ENCODE assay signal across 9 cellular contexts in the genomic region with DNA sequence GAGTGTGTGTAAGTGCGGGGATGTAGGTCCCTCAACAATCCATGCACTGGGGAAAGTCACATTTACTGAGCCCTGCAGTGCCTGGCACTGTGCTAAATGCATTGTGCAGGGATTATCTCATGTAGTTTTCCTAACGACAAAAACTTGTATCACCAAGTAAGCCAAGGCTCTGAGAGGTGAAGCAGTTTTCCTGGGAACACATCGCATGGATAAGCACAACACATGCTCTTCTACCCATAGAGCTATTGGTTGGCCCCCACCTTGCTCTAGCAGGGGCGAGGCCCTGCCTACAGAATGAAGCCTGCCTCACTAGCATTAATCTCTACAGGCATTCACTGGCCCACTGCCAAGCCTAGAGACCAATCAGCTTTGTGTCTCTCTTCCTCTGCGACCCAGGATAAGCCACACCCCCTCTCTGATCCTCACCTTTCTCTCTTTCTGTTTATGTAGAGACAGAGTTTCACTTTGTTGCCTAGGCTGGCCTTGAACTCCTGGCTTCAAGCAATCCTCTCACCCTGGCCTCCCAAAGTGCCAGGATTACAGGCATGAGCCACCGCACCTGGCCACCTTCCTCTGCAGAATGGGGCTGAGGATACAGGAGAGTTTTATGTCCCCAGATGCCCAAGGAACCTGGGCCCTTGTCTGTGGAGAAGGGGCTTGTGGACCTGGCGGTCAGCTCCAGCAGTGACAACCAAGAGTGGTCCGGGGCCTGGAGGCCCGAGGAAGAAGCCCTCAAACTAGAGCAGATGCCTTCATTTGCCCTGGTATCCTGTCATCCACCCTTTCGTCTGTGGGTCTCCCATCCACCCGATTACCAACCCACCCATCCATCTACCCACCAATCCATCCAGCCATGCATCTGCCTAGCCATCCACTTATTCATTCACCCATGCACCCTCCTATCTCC. TPM values are rescaled to one million over a fixed set of nuclear protein-coding genes. Genes with fewer than 3 reads are reported as not detected.
A peak's percentile ranks its signal among the peaks of the same experiment; 100 is the strongest.
DNase-seq lines count a peak whose midpoint lies in the region; ATAC-seq, FAIRE-seq and TF ChIP-seq lines count a peak whose summit lies in the region.
"Had no signal": no experiment of that assay in that cellular context is flagged by ENCODE, and none has a peak within 500 bp of the region (broad histone marks: within the 10 kb centered on the region; RNA-seq: fewer than 3 reads in every experiment).

No MANE protein-coding gene starts in this region.

- no peak overlapping the region for H2BK120ac ChIP-seq in mesendoderm (ENCODE audit: low read depth, low read length)

- H2BK15ac ChIP-seq in mesendoderm (replicated peaks; ENCODE audit: low read depth) = no peak overlapping the region

- peak; percentile 16 to 54 (median 25) for DNase-seq in CD4-positive, alpha-beta T cell
- DNase-seq in activated naive CD4-positive, alpha-beta T cell treated with anti-CD3 and anti-CD28 coated beads, Interleukin-2, amount 50 U/mL, for 72 hours (ENCODE audit: low spot score in 2 of 2) = peak in 1 of 2 donors; percentile 54
- DNase-seq in mesendoderm (peak; percentile 55), DMS79 (lab: John Stamatoyannopoulos, UW) (no peak), GM19239 (ENCODE audit: insufficient read length, low spot score) (no peak), suprapubic skin (ENCODE audit: low spot score in 2 of 2) (no peak)

- no peak overlapping the region for H2BK5ac ChIP-seq in mesendoderm (ENCODE audit: low read length)

- intact Hi-C loops in CD4-positive, alpha-beta T cell (cut with DNase I, micrococcal nuclease) = no loop called here

- no peaks in the 10 kb centered on the region for H3K9me3 Mint-ChIP-seq in CD4-positive, alpha-beta T cell
- no peaks in the 10 kb centered on the region for H3K9me3 Mint-ChIP-seq in activated naive CD4-positive, alpha-beta T cell treated with anti-CD3 and anti-CD28 coated beads, Interleukin-2, amount 50 U/mL, for 72 hours

- no peak for TF ChIP-seq EP300 in suprapubic skin (IDR thresholded peaks at IDR 0.05)

- no peak overlapping the region for H3K27ac ChIP-seq in CD4-positive, alpha-beta T cell (ENCODE audit: low read depth, low read length)
- H3K27ac ChIP-seq in KOPT-K1 (ENCODE audit: low read depth, low read length, poor library complexity, severe bottlenecking) (peak overlapping the region; percentile 7), mesendoderm (ENCODE audit: low read depth, low read length) (no peak overlapping the region), suprapubic skin (no peak overlapping the region)

- H3K18ac ChIP-seq in mesendoderm (ENCODE audit: low read length) = no peak overlapping the region

- no peaks in the 10 kb centered on the region for H3K9me3 ChIP-seq in CD4-positive, alpha-beta T cell (ENCODE audit: control insufficient read depth, low read length)
- H3K9me3 ChIP-seq in KOPT-K1 (ENCODE audit: insufficient read depth, low read length, poor library complexity, severe bottlenecking) (no peaks in the 10 kb centered on the region), suprapubic skin (no peaks in the 10 kb centered on the region)

- no peak overlapping the region for H3K4ac ChIP-seq in mesendoderm (ENCODE audit: low read depth, low read length)

- no peaks in the 10 kb centered on the region for H3K27me3 ChIP-seq in CD4-positive, alpha-beta T cell (ENCODE audit: control insufficient read depth, insufficient read depth, low read length)
- H3K27me3 ChIP-seq in mesendoderm (ENCODE audit: insufficient read depth, low read length, poor library complexity) (no peaks in the 10 kb centered on the region), suprapubic skin (no peaks in the 10 kb centered on the region)

- H3K4me3 Mint-ChIP-seq in CD4-positive, alpha-beta T cell = no peak overlapping the region
- H3K4me3 Mint-ChIP-seq: activated naive CD8-positive, alpha-beta T cell had no signal

- no peaks in the 10 kb centered on the region for H3K79me1 ChIP-seq in mesendoderm (ENCODE audit: low read length)

- H3K36me3 ChIP-seq in KOPT-K1 (ENCODE audit: insufficient read depth, low read length) (no peaks in the 10 kb centered on the region), mesendoderm (ENCODE audit: control insufficient read depth, insufficient read depth, low read length) (no peaks in the 10 kb centered on the region), suprapubic skin (no peaks in the 10 kb centered on the region)

- no peaks in the 10 kb centered on the region for H3K79me2 ChIP-seq in mesendoderm (ENCODE audit: control insufficient read depth, insufficient read depth, low read length)

- POLR2A ChIA-PET in CD4-positive, alpha-beta T cell (lab: Charles Lee) = no interaction called here

- H3K4me2 ChIP-seq in mesendoderm (ENCODE audit: low read length) = no peak overlapping the region

- H3K27ac Mint-ChIP-seq in CD4-positive, alpha-beta T cell = no peak overlapping the region
- H3K27ac Mint-ChIP-seq in activated naive CD4-positive, alpha-beta T cell treated with anti-CD3 and anti-CD28 coated beads, Interleukin-2, amount 50 U/mL, for 72 hours = peak overlapping the region; percentile 8 to 86
- H3K27ac Mint-ChIP-seq: activated naive CD8-positive, alpha-beta T cell had no signal

- H4K8ac ChIP-seq in mesendoderm (ENCODE audit: low read depth, low read length) = no peak overlapping the region

- no peak for TF ChIP-seq CTCF in CD4-positive, alpha-beta T cell (IDR thresholded peaks at IDR 0.05)
- TF ChIP-seq CTCF in suprapubic skin (IDR thresholded peaks at IDR 0.05) = no peak

- ATAC-seq in CD4-positive, alpha-beta T cell (ENCODE audit: poor library complexity) = peak; percentile 86
- ATAC-seq in activated naive CD4-positive, alpha-beta T cell treated with anti-CD3 and anti-CD28 coated beads, Interleukin-2, amount 50 U/mL, for 72 hours = peak; percentile 33 to 80
- no peak for ATAC-seq in HG03378 (IDR thresholded peaks at IDR 0.05; ENCODE audit: unreplicated experiment)

- no peaks in the 10 kb centered on the region for H3K4me1 ChIP-seq in mesendoderm (ENCODE audit: control insufficient read depth, low read depth, low read length)
- peaks cover 14% of the 10 kb centered on the region for H3K4me1 ChIP-seq in suprapubic skin

- no peak for TF ChIP-seq POLR2A in suprapubic skin (IDR thresholded peaks at IDR 0.05)

- H2AK5ac ChIP-seq in mesendoderm (ENCODE audit: low read length) = no peak overlapping the region

- H4K5ac ChIP-seq in mesendoderm (ENCODE audit: low read length) = no peak overlapping the region

- H3K27me3 Mint-ChIP-seq in CD4-positive, alpha-beta T cell = no peaks in the 10 kb centered on the region
- H3K27me3 Mint-ChIP-seq: activated naive CD8-positive, alpha-beta T cell had no signal

- H3K56ac ChIP-seq in mesendoderm (ENCODE audit: low read length) = no peak overlapping the region

- H3K9ac ChIP-seq in mesendoderm (ENCODE audit: low read length) = no peak overlapping the region

- WGBS in mesendoderm (ENCODE audit: extremely low coverage, insufficient coverage, low lambda C conversion rate) = no CpG with 5 or more reads among the region's 11 CpGs
- WGBS in suprapubic skin = 70% methylated on average over 10 of the region's 11 CpGs

- CTCF ChIA-PET in CD4-positive, alpha-beta T cell (lab: Charles Lee) = no interaction called here

- no peak overlapping the region for H3K23ac ChIP-seq in mesendoderm (ENCODE audit: low read length)

- FAIRE-seq in GM19239 (lab: Jason Lieb, UNC) = no peak

- H3K36me3 Mint-ChIP-seq in CD4-positive, alpha-beta T cell (ENCODE audit: low read depth) = no peaks in the 10 kb centered on the region
- no peaks in the 10 kb centered on the region for H3K36me3 Mint-ChIP-seq in activated naive CD4-positive, alpha-beta T cell treated with anti-CD3 and anti-CD28 coated beads, Interleukin-2, amount 50 U/mL, for 72 hours
- H3K36me3 Mint-ChIP-seq: activated naive CD8-positive, alpha-beta T cell had no signal

- H3K4me3 ChIP-seq in mesendoderm (ENCODE audit: low read length) (no peak overlapping the region), suprapubic skin (no peak overlapping the region)

- peaks cover 12% of the 10 kb centered on the region for H3K4me1 Mint-ChIP-seq in CD4-positive, alpha-beta T cell (ENCODE audit: low read depth)

RNA-seq across cellular contexts. Expression of gene CDH16, which starts 12.8 kb away (rescaled TPM):
- not detected for total RNA-seq in CD4-positive, alpha-beta T cell
- not detected for total RNA-seq in activated naive CD4-positive, alpha-beta T cell treated with anti-CD3 and anti-CD28 coated beads, Interleukin-2, amount 50 U/mL, for 72 hours
- not detected for polyA plus RNA-seq in mesendoderm (2013, experiment 1 of 2)
- not detected for polyA plus RNA-seq in mesendoderm (2013, experiment 2 of 2)
- under 1 TPM in 1 of 4 donors, not detected in 3; 0.45 TPM for total RNA-seq in suprapubic skin

RNA-seq across cellular contexts. Expression of gene RRAD, which starts 19.4 kb away (rescaled TPM):
- under 1 TPM; 0.28 to 0.49 TPM for total RNA-seq in CD4-positive, alpha-beta T cell
- 1 to 10 TPM in 1 of 2 donors, under 1 TPM in 1; 0.99 to 3.8 TPM for total RNA-seq in activated naive CD4-positive, alpha-beta T cell treated with anti-CD3 and anti-CD28 coated beads, Interleukin-2, amount 50 U/mL, for 72 hours
- polyA plus RNA-seq in mesendoderm (2013, experiment 1 of 2) = 0.06 TPM
- 0.04 TPM for polyA plus RNA-seq in mesendoderm (2013, experiment 2 of 2)
- 10 to 100 TPM in 1 of 4 donors, 1 to 10 TPM in 3; 1.5 to 12.1 (median 4.6) TPM for total RNA-seq in suprapubic skin

RNA-seq across cellular contexts. Expression of gene PDP2, which starts 25.6 kb away (rescaled TPM):
- 1 to 10 TPM; 3.3 to 5.9 TPM for total RNA-seq in CD4-positive, alpha-beta T cell
- 10 to 100 TPM; 28.7 to 65.1 TPM for total RNA-seq in activated naive CD4-positive, alpha-beta T cell treated with anti-CD3 and anti-CD28 coated beads, Interleukin-2, amount 50 U/mL, for 72 hours
- 5.9 TPM for polyA plus RNA-seq in mesendoderm (2013, experiment 1 of 2)
- polyA plus RNA-seq in mesendoderm (2013, experiment 2 of 2) = 6.1 TPM
- 1 to 10 TPM; 5.0 to 8.3 (median 6.6) TPM for total RNA-seq in suprapubic skin

RNA-seq across cellular contexts. Expression of gene CIAO2B, which starts 28.3 kb away (rescaled TPM):
- total RNA-seq in CD4-positive, alpha-beta T cell = 10 to 100 TPM; 58.6 to 70.4 TPM
- 100 to 1,000 TPM; 169 to 196 TPM for total RNA-seq in activated naive CD4-positive, alpha-beta T cell treated with anti-CD3 and anti-CD28 coated beads, Interleukin-2, amount 50 U/mL, for 72 hours
- 80.8 TPM for polyA plus RNA-seq in mesendoderm (2013, experiment 1 of 2)
- polyA plus RNA-seq in mesendoderm (2013, experiment 2 of 2) = 79.9 TPM
- 10 to 100 TPM; 34.4 to 69.0 (median 45.0) TPM for total RNA-seq in suprapubic skin

RNA-seq across cellular contexts. Expression of gene CES2, which starts 29.4 kb away (rescaled TPM):
- 10 to 100 TPM; 59.3 to 62.6 TPM for total RNA-seq in CD4-positive, alpha-beta T cell
- 10 to 100 TPM; 26.2 to 29.8 TPM for total RNA-seq in activated naive CD4-positive, alpha-beta T cell treated with anti-CD3 and anti-CD28 coated beads, Interleukin-2, amount 50 U/mL, for 72 hours
- 7.7 TPM for polyA plus RNA-seq in mesendoderm (2013, experiment 1 of 2)
- polyA plus RNA-seq in mesendoderm (2013, experiment 2 of 2) = 7.8 TPM
- 10 to 100 TPM; 33.6 to 56.0 (median 42.3) TPM for total RNA-seq in suprapubic skin

Comparison
In these comparisons a context has a peak if more than half of its experiments do, and no peak if none do; other contexts are left out.
1. DNase-seq: peak in CD4-positive, alpha-beta T cell (10 of 10) and mesendoderm (single experiment); none in DMS79 (single experiment), GM19239 (single experiment) and suprapubic skin (0 of 2).